8 cellular contexts compared by ENCODE assay signal in the genomic region with DNA sequence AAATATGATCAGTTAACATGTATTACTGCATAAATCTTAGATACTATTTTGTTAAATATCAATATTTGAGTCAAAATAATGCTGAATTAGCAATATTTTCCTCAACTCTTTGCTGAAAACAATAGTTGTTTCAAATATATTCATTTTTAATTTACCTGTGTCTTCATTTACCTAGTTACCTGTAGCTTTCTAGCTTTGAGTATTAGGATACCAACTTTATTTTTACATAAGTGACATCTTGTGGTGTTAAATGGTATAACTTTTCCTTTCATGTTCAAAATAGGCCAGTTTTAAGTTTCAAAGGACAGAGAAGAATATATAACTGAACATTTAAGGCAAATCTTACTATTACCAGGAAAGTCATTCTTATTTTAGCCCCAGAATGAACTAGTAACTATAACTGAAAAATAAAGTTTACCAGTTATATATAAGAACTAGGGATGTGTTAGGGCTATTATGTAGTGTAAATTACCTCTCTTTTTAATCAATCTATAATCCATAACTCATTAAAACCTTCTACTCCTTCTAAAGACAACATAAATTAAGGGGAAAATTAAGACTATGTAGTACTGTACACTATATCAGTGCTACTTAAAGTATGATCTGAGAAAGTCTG. TPM values are rescaled to one million over a fixed set of nuclear protein-coding genes. Genes with fewer than 3 reads are reported as not detected.
A peak's percentile ranks its signal among the peaks of the same experiment; 100 is the strongest.
DNase-seq lines count a peak whose midpoint lies in the region; ATAC-seq and TF ChIP-seq lines count a peak whose summit lies in the region.

No MANE protein-coding gene starts in this region.

- peak; percentile 48 to 60 for ATAC-seq in naive B cell (ENCODE audit: low read depth in 2 of 2)

- no peaks in the 10 kb centered on the region for H3F3A ChIP-seq in DOHH2 (ENCODE audit: control insufficient read depth, insufficient read depth)

- H3K9me3 ChIP-seq in DOHH2 (ENCODE audit: control insufficient read depth, insufficient read depth, low read length), result no peaks in the 10 kb centered on the region

- peak; percentile 29 for DNase-seq in MCF 10A (ENCODE audit: unreplicated experiment)
- peak; percentile 19 for DNase-seq in naive B cell
- no peak for DNase-seq in NK-92 (lab: John Stamatoyannopoulos, UW; ENCODE audit: unreplicated experiment)
- no peak for DNase-seq in KG1 (lab: John Stamatoyannopoulos, UW)
- no peak for DNase-seq in activated naive CD4-positive, alpha-beta T cell treated with anti-CD3 and anti-CD28 coated beads, Interleukin-2, amount 10 ng/mL, durations not matched to agents 7 days and 5 days
- DNase-seq in activated naive CD4-positive, alpha-beta T cell treated with Interleukin-2 at 50 U/mL for 16 hours, result no peak

- no TSS peak for BruUV-seq in MCF 10A (replicated peaks; lab: Mats Ljungman, UMichigan)

- H3K4me3 ChIP-seq in DOHH2 (ENCODE audit: low read length) (no peak overlapping the region), KMS-11 (IDR thresholded peaks at IDR 0.05; ENCODE audit: insufficient read depth, low read depth, low read length) (no peak overlapping the region)

- no peak overlapping the region for H2AFZ ChIP-seq in KMS-11 (ENCODE audit: low read depth)

- H3K4me3 Mint-ChIP-seq in MCF 10A (ENCODE audit: unreplicated experiment), result no peak overlapping the region
- no peak overlapping the region for H3K4me3 Mint-ChIP-seq in naive B cell
- H3K4me3 Mint-ChIP-seq in activated naive CD4-positive, alpha-beta T cell treated with anti-CD3 and anti-CD28 coated beads, Interleukin-2, amount 10 ng/mL, durations not matched to agents 7 days and 5 days, result no peak overlapping the region

- CTCF ChIA-PET in MCF 10A (lab: Yijun Ruan, JAX), result interaction anchor here (0.6 to 1.5 kb wide), 4 partner anchors 8 to 298 kb away, joined by 3 to 5 read pairs (median 4); no protein-coding TSS in a partner anchor
- CTCF ChIA-PET in activated naive CD4-positive, alpha-beta T cell treated with anti-CD3 and anti-CD28 coated beads, Interleukin-2, amount 10 ng/mL, durations not matched to agents 7 days and 5 days (lab: Charles Lee), result interaction anchor here (0.9 to 1.4 kb wide), 3 partner anchors 23 to 708 kb away, joined by 3 to 4 read pairs (median 3); no protein-coding TSS in a partner anchor

- H3K27ac ChIP-seq in DOHH2 (ENCODE audit: low read depth, low read length) (no peak overlapping the region), KMS-11 (no peak overlapping the region)

- H4K20me1 ChIP-seq in DOHH2 (ENCODE audit: control insufficient read depth, insufficient read depth, low read depth, low read length), result peaks cover 5% of the 10 kb centered on the region; the same call in 1 of the 2 replicates
- H4K20me1 ChIP-seq in KMS-11 (ENCODE audit: insufficient read depth), result no peaks in the 10 kb centered on the region

- intact Hi-C loops in MCF 10A (cut with micrococcal nuclease), result no loop called here

- H3K9me2 ChIP-seq in DOHH2 (replicated peaks; ENCODE audit: control insufficient read depth, low read length), result no peaks in the 10 kb centered on the region

- H3K4me2 ChIP-seq in DOHH2 (ENCODE audit: low read length), result no peak overlapping the region
- H3K4me2 ChIP-seq in KMS-11, result no peak overlapping the region

- H3K27me3 ChIP-seq in DOHH2 (ENCODE audit: control insufficient read depth, low read length), result no peaks in the 10 kb centered on the region
- no peaks in the 10 kb centered on the region for H3K27me3 ChIP-seq in KMS-11 (ENCODE audit: insufficient read depth, low read depth)

- H3K9me3 Mint-ChIP-seq in MCF 10A (ENCODE audit: unreplicated experiment), result no peaks in the 10 kb centered on the region
- H3K9me3 Mint-ChIP-seq in naive B cell, result no peaks in the 10 kb centered on the region
- no peaks in the 10 kb centered on the region for H3K9me3 Mint-ChIP-seq in activated naive CD4-positive, alpha-beta T cell treated with anti-CD3 and anti-CD28 coated beads, Interleukin-2, amount 10 ng/mL, durations not matched to agents 7 days and 5 days

- H3K27ac Mint-ChIP-seq in MCF 10A (ENCODE audit: low read depth, unreplicated experiment) (no peak overlapping the region), naive B cell (peak overlapping the region in 2 of 6 donors; percentile 0)
- no peak overlapping the region for H3K27ac Mint-ChIP-seq in activated naive CD4-positive, alpha-beta T cell treated with anti-CD3 and anti-CD28 coated beads, Interleukin-2, amount 10 ng/mL, durations not matched to agents 7 days and 5 days

- H3K4me1 Mint-ChIP-seq in MCF 10A (ENCODE audit: insufficient read depth, unreplicated experiment) (peaks cover 16% of the 10 kb centered on the region), naive B cell (peaks cover 20 to 27% (median 26%) of the 10 kb centered on the region in 3 donors)
- peaks cover 3% of the 10 kb centered on the region for H3K4me1 Mint-ChIP-seq in activated naive CD4-positive, alpha-beta T cell treated with anti-CD3 and anti-CD28 coated beads, Interleukin-2, amount 10 ng/mL, durations not matched to agents 7 days and 5 days

- H3K79me2 ChIP-seq in DOHH2 (ENCODE audit: control insufficient read depth, low read length), result peaks cover 29% of the 10 kb centered on the region
- no peaks in the 10 kb centered on the region for H3K79me2 ChIP-seq in KMS-11 (ENCODE audit: insufficient read depth, low read depth)

- H3K9ac ChIP-seq in KMS-11, result no peak overlapping the region

- POLR2A ChIA-PET in MCF 10A (lab: Yijun Ruan, JAX), result interaction anchor here (0.7 to 1.6 kb wide), 4 partner anchors 17 to 708 kb away, joined by 3 to 4 read pairs (median 4); a partner anchor contains a TSS

- H3K36me3 Mint-ChIP-seq in MCF 10A (ENCODE audit: insufficient read depth, unreplicated experiment), result peaks cover 15% of the 10 kb centered on the region
- H3K36me3 Mint-ChIP-seq in naive B cell, result peaks cover 9 to 14% of the 10 kb centered on the region in 2 donors
- peaks cover 17% of the 10 kb centered on the region for H3K36me3 Mint-ChIP-seq in activated naive CD4-positive, alpha-beta T cell treated with anti-CD3 and anti-CD28 coated beads, Interleukin-2, amount 10 ng/mL, durations not matched to agents 7 days and 5 days

- H3K4me1 ChIP-seq in DOHH2 (ENCODE audit: control insufficient read depth, low read length) (peaks cover 9% of the 10 kb centered on the region), KMS-11 (ENCODE audit: low read depth, poor library complexity, severe bottlenecking) (no peaks in the 10 kb centered on the region)

- H3K36me3 ChIP-seq in DOHH2 (ENCODE audit: control insufficient read depth, low read length), result peaks cover 14% of the 10 kb centered on the region
- H3K36me3 ChIP-seq in KMS-11 (ENCODE audit: insufficient read depth), result no peaks in the 10 kb centered on the region

- no peaks in the 10 kb centered on the region for H3K27me3 Mint-ChIP-seq in MCF 10A (ENCODE audit: insufficient read depth, unreplicated experiment)
- no peaks in the 10 kb centered on the region for H3K27me3 Mint-ChIP-seq in naive B cell
- H3K27me3 Mint-ChIP-seq in activated naive CD4-positive, alpha-beta T cell treated with anti-CD3 and anti-CD28 coated beads, Interleukin-2, amount 10 ng/mL, durations not matched to agents 7 days and 5 days, result no peaks in the 10 kb centered on the region

- TF ChIP-seq CTCF in DOHH2 (IDR thresholded peaks at IDR 0.05; ENCODE audit: low read depth, low read length, poor library complexity, severe bottlenecking) (peak; percentile 57), KMS-11 (conservative IDR thresholded peaks at IDR 0.05; ENCODE audit: low read depth, low read length) (peak; percentile 76), MCF 10A (IDR thresholded peaks at IDR 0.05; ENCODE audit: unreplicated experiment) (peak; percentile 45)

RNA-seq across cellular contexts. Expression of a gene that starts 25.3 kb away (rescaled TPM):
- 39.7 and 40.6 TPM in 2 replicates for total RNA-seq in MCF 10A (2022)
- 100 to 1,000 TPM in 3 of 6 donors, 10 to 100 TPM in 3; 57.1 to 152 (median 98.9) TPM for polyA plus RNA-seq in naive B cell (ENCODE audit: low read depth in 6 of 6)

Comparison
In these comparisons a context has a peak if more than half of its experiments do, and no peak if none do; other contexts are left out.
1. DNase-seq: peak in MCF 10A (single experiment) and naive B cell (single experiment); none in NK-92 (single experiment), KG1 (single experiment), activated naive CD4-positive, alpha-beta T cell treated with anti-CD3 and anti-CD28 coated beads, Interleukin-2, amount 10 ng/mL, durations not matched to agents 7 days and 5 days (single experiment) and activated naive CD4-positive, alpha-beta T cell treated with Interleukin-2 at 50 U/mL for 16 hours (single experiment).
2. Peak in every context shown above with its lines, with median percentiles within 50 percentile points of each other: CTCF ChIP-seq.